In genomic region chr10:123606955-123607354, GRCh38 we compare ENCODE assay signal across 29 cellular contexts. TPM values are rescaled to one million over a fixed set of nuclear protein-coding genes. Genes with fewer than 3 reads are reported as not detected.
"Had no signal": no experiment of that assay in that cellular context is flagged by ENCODE, and none has a peak within 500 bp of the region (broad histone marks: within the 10 kb centered on the region; RNA-seq: fewer than 3 reads in every experiment).

No MANE protein-coding gene starts in this region.

- H3K36me3 ChIP-seq: ascending aorta, cardiac muscle cell had no signal

- DNase-seq: activated CD4-positive, alpha-beta T cell treated with anti-CD3 and anti-CD28 coated beads for 1 hour; activated CD4-positive, alpha-beta T cell treated with anti-CD3 and anti-CD28 coated beads for 48 hours; activated CD4-positive, alpha-beta T cell treated with anti-CD3 and anti-CD28 coated beads, Interleukin-2, amount 50 U/mL, for 4 hours; activated CD4-positive, CD25-positive, alpha-beta regulatory T cell; activated CD8-positive, alpha-beta T cell treated with anti-CD3 and anti-CD28 coated beads for 36 hours; activated gamma-delta T cell; activated naive CD4-positive, alpha-beta T cell treated with Interleukin-2 at 50 U/mL for 16 hours; activated naive CD8-positive, alpha-beta T cell treated with anti-CD3 and anti-CD28 coated beads, Interleukin-2, amount 10 ng/mL, durations not matched to agents 7 days and 5 days; activated T-cell treated with anti-CD3 and anti-CD28 coated beads, Interleukin-2, amount 50 U/mL, for 24 hours; amygdala; NCI-H1105; NCI-H1417 treated with DMSO at 0.1 percent for 48 hours; NCI-H187 treated with DMSO at 0.1 percent for 48 hours; NCI-H345; NCI-H524 treated with DMSO at 0.1 percent for 48 hours; NK-92 treated with Interleukin-12 subunit alpha and Interleukin-12 subunit beta, amount 100 ng/mL, for 24 hours; OCI-M1; Right ventricle myocardium superior; SW 1271; T-helper 1 cell; T-helper 2 cell; T-helper 9 cell had no signal

- H3K4me3 ChIP-seq: ascending aorta, cardiac muscle cell had no signal

- H3K27ac ChIP-seq: ascending aorta, cardiac muscle cell, VCaP had no signal

- H3K27me3 ChIP-seq: ascending aorta, cardiac muscle cell had no signal

- H3K4me1 ChIP-seq: ascending aorta had no signal

- ATAC-seq: activated CD8-positive, alpha-beta T cell treated with anti-CD3 and anti-CD28 coated beads for 36 hours had no signal

RNA-seq across cellular contexts. Expression of gene GPR26, which starts 59.2 kb away (rescaled TPM):
- total RNA-seq: activated CD8-positive, alpha-beta memory T cell treated with anti-CD3 and anti-CD28 coated beads for 36 hours; activated CD8-positive, alpha-beta T cell treated with anti-CD3 and anti-CD28 coated beads for 36 hours; activated naive CD8-positive, alpha-beta T cell treated with anti-CD3 and anti-CD28 coated beads, Interleukin-2, amount 10 ng/mL, durations not matched to agents 7 days and 5 days; activated T-helper 2 cell treated with anti-CD3 and anti-CD28 coated beads, Interferon-gamma antibody, Interleukin-2, Interleukin-4, amounts not matched to agents 10 μg/mL and 5 μg/mL and 100 μg/mL, durations not matched to agents 14 hours and 24 hours and 36 hours; ascending aorta; cardiac muscle cell; M059J; NCI-H460; Right ventricle myocardium superior had no signal
- polyA plus RNA-seq: cardiac muscle cell had no signal
